1 cellular context compared by ENCODE assay signal in the genomic region with DNA sequence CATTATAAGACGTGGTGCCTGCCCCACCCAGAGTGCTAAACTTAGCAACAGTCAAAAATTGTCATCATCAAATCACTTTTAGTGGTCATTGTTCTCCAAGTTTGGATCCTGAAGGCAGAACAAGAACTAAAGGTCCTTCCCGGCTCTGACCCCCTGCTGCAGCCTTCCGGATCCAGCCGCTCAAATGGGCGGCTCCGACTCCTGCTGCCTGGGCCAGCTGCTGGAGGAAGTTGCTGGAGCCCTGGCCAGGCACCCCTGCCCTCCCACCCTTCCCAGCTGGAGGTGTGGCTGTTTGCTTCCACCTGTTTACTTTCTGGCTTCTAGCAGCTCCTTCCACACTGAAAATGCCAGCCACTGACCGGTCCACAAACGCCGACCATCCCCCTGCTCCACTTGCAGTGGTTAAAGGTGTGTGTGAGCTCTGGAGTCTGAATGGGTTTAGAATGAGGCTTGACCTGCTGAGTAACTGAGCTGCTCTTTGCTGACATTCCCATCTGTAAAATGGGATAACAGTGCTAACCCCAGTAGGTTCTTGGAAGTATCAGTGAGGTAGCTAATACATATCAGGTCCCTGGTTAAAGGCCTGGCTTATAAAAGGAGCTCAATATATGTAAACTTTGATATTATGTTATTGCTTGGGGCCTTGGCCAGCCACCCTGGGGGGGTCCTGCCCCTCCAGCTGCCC.
A peak's percentile ranks its signal among the peaks of the same experiment; 100 is the strongest.
TF ChIP-seq lines count a peak whose summit lies in the region.

No MANE protein-coding gene starts in this region.

TF ChIP-seq in K562, 482 proteins besides CTCF, POLR2A, EP300 and RAD21:
- TF ChIP-seq ATF2 (CRISPR knock-in tag; IDR thresholded peaks at IDR 0.05) (no peak), RBM25 (IDR thresholded peaks at IDR 0.05; ENCODE audit: low read depth, low read length, severe bottlenecking) (peak; percentile 50)
